8 cellular contexts compared by ENCODE assay signal in the genomic region with DNA sequence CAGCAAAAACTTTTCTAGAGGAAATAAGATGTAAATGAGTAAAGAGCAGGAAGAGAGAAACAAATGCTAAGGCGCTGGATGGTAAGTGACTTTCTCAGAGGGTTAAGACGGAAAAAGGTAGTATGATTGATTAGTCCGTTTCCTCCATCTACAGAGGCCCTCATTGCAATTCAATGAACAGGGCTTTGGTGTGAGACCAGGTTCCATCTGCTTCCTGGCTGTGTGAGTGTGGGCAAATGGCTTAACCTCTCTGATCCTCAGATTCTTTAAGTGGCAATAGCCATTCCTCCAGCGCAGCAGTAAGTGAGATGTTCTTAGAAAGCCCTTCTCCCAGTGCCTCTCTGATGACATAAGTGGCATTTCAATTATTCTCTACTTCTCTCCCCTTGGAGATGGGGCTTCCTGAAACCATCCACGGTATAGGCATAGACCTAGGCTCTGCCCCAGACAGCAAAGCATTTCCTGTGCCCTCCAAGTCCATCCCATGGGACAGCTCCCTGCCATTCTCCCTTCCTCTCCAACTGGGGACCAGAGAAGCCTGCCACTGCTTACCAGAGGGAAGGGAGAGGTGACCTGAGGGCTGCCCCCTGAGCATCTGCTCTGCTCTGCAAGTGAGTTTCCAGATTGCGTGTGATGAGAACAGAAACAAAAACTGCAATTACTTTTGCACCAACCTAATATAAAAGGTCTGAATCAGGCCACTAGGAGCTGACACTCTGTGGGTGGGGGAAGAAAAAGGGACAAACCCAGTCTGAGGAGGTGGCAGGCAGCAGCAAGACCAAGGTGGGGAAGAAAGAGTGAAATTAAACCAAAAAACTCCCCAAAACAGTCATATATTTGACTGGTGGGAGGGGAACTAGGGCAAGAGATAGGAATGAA. TPM values are rescaled to one million over a fixed set of nuclear protein-coding genes. Genes with fewer than 3 reads are reported as not detected.
DNase-seq lines count a peak whose midpoint lies in the region; ATAC-seq lines count a peak whose summit lies in the region.

No MANE protein-coding gene starts in this region.

- ATAC-seq in GM18508 (IDR thresholded peaks at IDR 0.05; ENCODE audit: insufficient read depth, unreplicated experiment) (peak; percentile 40), GM21529 (IDR thresholded peaks at IDR 0.05; ENCODE audit: unreplicated experiment) (peak; percentile 52), HG03558 (IDR thresholded peaks at IDR 0.05; ENCODE audit: extremely low read depth, unreplicated experiment) (peak; percentile 37), memory B cell (ENCODE audit: low read depth) (peak; percentile 83)

- H3K27ac Mint-ChIP-seq in memory B cell, result peak overlapping the region; percentile 93

- no peaks in the 10 kb centered on the region for H3K27me3 Mint-ChIP-seq in memory B cell

- H3K9me3 Mint-ChIP-seq in memory B cell, result peaks cover 2% of the 10 kb centered on the region

- peak overlapping the region; percentile 74 for H3K4me3 Mint-ChIP-seq in memory B cell

- H3K4me1 Mint-ChIP-seq in memory B cell, result peaks cover 55% of the 10 kb centered on the region

- H3K36me3 Mint-ChIP-seq in memory B cell, result peaks cover 2% of the 10 kb centered on the region

- peak; percentile 42 to 69 for DNase-seq in memory B cell (ENCODE audit: low spot score in 2 of 2)
- DNase-seq in H4 (ENCODE audit: low spot score), result no peak
- DNase-seq in HUDEP-2 (lab: John Stamatoyannopoulos, UW; ENCODE audit: unreplicated experiment in 76 of 76), result no peak
- no peak for DNase-seq in SKM-1 treated with dmso at 0.1 percent for 144 hours (lab: John Stamatoyannopoulos, UW; ENCODE audit: unreplicated experiment)
- no peak for DNase-seq in KG1 (lab: John Stamatoyannopoulos, UW)

RNA-seq across cellular contexts. Expression of gene CD44, which starts 12.7 kb away (rescaled TPM):
- total RNA-seq in H4 (2014; rRNA removed; shearing (Covaris generic)), result 211 and 238 TPM in 2 replicates

Comparison
In these comparisons a context has a peak if more than half of its experiments do, and no peak if none do; other contexts are left out.
1. DNase-seq: peak in memory B cell (2 of 2); none in H4 (single experiment), HUDEP-2 (0 of 76), SKM-1 treated with dmso at 0.1 percent for 144 hours (single experiment) and KG1 (single experiment).
2. Peak in every context shown above with its lines, with median percentiles within 50 percentile points of each other: ATAC-seq.